In genomic region chr11:34308821-34309585, GRCh38 we compare ENCODE assay signal across 1 cellular context.
A peak's percentile ranks its signal among the peaks of the same experiment; 100 is the strongest.
TF ChIP-seq lines count a peak whose summit lies in the region.

No MANE protein-coding gene starts in this region.

TF ChIP-seq in HepG2, 621 proteins besides CTCF, POLR2A, EP300 and RAD21 (continued from another document and continues in another):
- TF ChIP-seq HNF1A (IDR thresholded peaks at IDR 0.05; ENCODE audit: low read depth): peak; percentile 36; the same call in 1 of the 2 replicates
- TF ChIP-seq HNF1A (CRISPR knock-in tag; IDR thresholded peaks at IDR 0.05; ENCODE audit: borderline replicate concordance): no peak
- peak in 1 of 2 experiments; percentile 70; a peak in 1 of 4 replicates for TF ChIP-seq KLF16 (CRISPR knock-in tag; IDR thresholded peaks at IDR 0.05)
- peak; percentile 46; the same call in 1 of the 2 replicates for TF ChIP-seq HDAC1 (CRISPR knock-in tag; IDR thresholded peaks at IDR 0.05)
- peak; percentile 40; the same call in 1 of the 2 replicates for TF ChIP-seq HNF4G (IDR thresholded peaks at IDR 0.05; ENCODE audit: borderline replicate concordance, low read depth, low read length)
- TF ChIP-seq HNF4G (CRISPR knock-in tag; IDR thresholded peaks at IDR 0.05; ENCODE audit: borderline replicate concordance, low read depth): no peak
- no peak for TF ChIP-seq DMTF1 (CRISPR knock-in tag; IDR thresholded peaks at IDR 0.05)
- peak; percentile 68; the same call in 1 of the 2 replicates for TF ChIP-seq FOXK1 (CRISPR knock-in tag; IDR thresholded peaks at IDR 0.05; ENCODE audit: borderline replicate concordance, low read depth)
- peak; percentile 46; the same call in 1 of the 2 replicates for TF ChIP-seq RCOR2 (CRISPR knock-in tag; IDR thresholded peaks at IDR 0.05)
- TF ChIP-seq ARID5B (CRISPR knock-in tag; IDR thresholded peaks at IDR 0.05): peak; percentile 91
- TF ChIP-seq PPARG (CRISPR knock-in tag; conservative IDR thresholded peaks at IDR 0.05): peak; percentile 93
- no peak for TF ChIP-seq LCORL (IDR thresholded peaks at IDR 0.05)
- peak; percentile 44; the same call in 1 of the 2 replicates for TF ChIP-seq LCORL (CRISPR knock-in tag; IDR thresholded peaks at IDR 0.05)
- TF ChIP-seq ZNF205 (CRISPR knock-in tag; IDR thresholded peaks at IDR 0.05): peak; percentile 24; the same call in 1 of the 2 replicates
- TF ChIP-seq NCOR1 (IDR thresholded peaks at IDR 0.05; ENCODE audit: borderline replicate concordance, low read length): peak; percentile 20; the same call in 1 of the 2 replicates
- peak; percentile 51; the same call in 1 of the 2 replicates for TF ChIP-seq RXRA (CRISPR knock-in tag; IDR thresholded peaks at IDR 0.05)
- no peak for TF ChIP-seq CENPX (CRISPR knock-in tag; IDR thresholded peaks at IDR 0.05)
- TF ChIP-seq ZNF331 (CRISPR knock-in tag; IDR thresholded peaks at IDR 0.05): peak; percentile 70
- TF ChIP-seq XRCC5 (optimal IDR thresholded peaks at IDR 0.05; ENCODE audit: low read length): peak; percentile 37
- TF ChIP-seq FOSL2 (CRISPR knock-in tag; IDR thresholded peaks at IDR 0.05): peak; percentile 70
- no peak for TF ChIP-seq TEAD2 (CRISPR knock-in tag; IDR thresholded peaks at IDR 0.05)
- TF ChIP-seq MYPOP (CRISPR knock-in tag; IDR thresholded peaks at IDR 0.05): 0 out of 2 replicates have a peak, but pooled peaks have one; percentile 30
- peak; percentile 40; the same call in 1 of the 2 replicates for TF ChIP-seq HMGXB3 (CRISPR knock-in tag; IDR thresholded peaks at IDR 0.05; ENCODE audit: borderline replicate concordance)
- TF ChIP-seq KDM3A (CRISPR knock-in tag; IDR thresholded peaks at IDR 0.05; ENCODE audit: low read depth): 0 out of 2 replicates have a peak, but pooled peaks have one; percentile 8
- peak; percentile 37; the same call in 1 of the 2 replicates for TF ChIP-seq KAT8 (CRISPR knock-in tag; IDR thresholded peaks at IDR 0.05)
- TF ChIP-seq HDAC2 (CRISPR knock-in tag; IDR thresholded peaks at IDR 0.05): peak; percentile 74
- peak; percentile 90 for TF ChIP-seq NR2F2 (IDR thresholded peaks at IDR 0.05; ENCODE audit: borderline replicate concordance, low read depth)
- TF ChIP-seq SNAPC2 (CRISPR knock-in tag; IDR thresholded peaks at IDR 0.05): peak; percentile 31; the same call in 1 of the 2 replicates
- TF ChIP-seq PAXIP1 (CRISPR knock-in tag; conservative IDR thresholded peaks at IDR 0.05): peak; percentile 48
- no peak for TF ChIP-seq SOX13 (IDR thresholded peaks at IDR 0.05)
- TF ChIP-seq SOX13 (CRISPR knock-in tag; conservative IDR thresholded peaks at IDR 0.05 in 1 of 2, IDR thresholded peaks at IDR 0.05 in 1 of 2): peak in 1 of 2 experiments; percentile 75; a peak in 2 of 4 replicates
- peak in 1 of 2 experiments; percentile 77; a peak in 2 of 4 replicates for TF ChIP-seq ATF4 (CRISPR knock-in tag; IDR thresholded peaks at IDR 0.05)
- TF ChIP-seq KMT2B (CRISPR knock-in tag; IDR thresholded peaks at IDR 0.05): 0 out of 2 replicates have a peak, but pooled peaks have one; percentile 27
- TF ChIP-seq GTF3A (CRISPR knock-in tag; conservative IDR thresholded peaks at IDR 0.05): no peak
- TF ChIP-seq ZNF644 (CRISPR knock-in tag; IDR thresholded peaks at IDR 0.05; ENCODE audit: low read depth): peak; percentile 65; the same call in 1 of the 2 replicates
- TF ChIP-seq HOXD1 (CRISPR knock-in tag; IDR thresholded peaks at IDR 0.05): no peak
- 0 out of 2 replicates have a peak, but pooled peaks have one; percentile 19 for TF ChIP-seq IKZF5 (CRISPR knock-in tag; IDR thresholded peaks at IDR 0.05)
- TF ChIP-seq ATF7 (IDR thresholded peaks at IDR 0.05): no peak
- no peak for TF ChIP-seq ATF7 (CRISPR knock-in tag; IDR thresholded peaks at IDR 0.05)
